In genomic region chr3:163562625-163563024, GRCh38 we compare ENCODE assay signal across 17 cellular contexts.
"Had no signal": no experiment of that assay in that cellular context is flagged by ENCODE, and none has a peak within 500 bp of the region (broad histone marks: within the 10 kb centered on the region; RNA-seq: fewer than 3 reads in every experiment).

No MANE protein-coding gene starts in this region.

- H3K79me2 ChIP-seq: hepatocyte had no signal

- H3K4me3 ChIP-seq: hepatocyte, lung, pancreas, smooth muscle cell had no signal

- H3K9me3 ChIP-seq: pancreas had no signal

- H3K27me3 ChIP-seq: hepatocyte, pancreas had no signal

- H2AFZ ChIP-seq: hepatocyte had no signal

- DNase-seq: erythroblast; foreskin melanocyte; head of caudate nucleus; kidney; left cardiac atrium; left ventricle myocardium superior; mesenchymal stem cell; midbrain; occipital lobe; pancreas; stimulated activated CD4-positive, alpha-beta T cell treated with anti-CD3 and anti-CD28 coated beads, Interleukin-2, amount 100 ng/mL, for 48 hours; stimulated activated naive CD4-positive, alpha-beta T cell treated with Interleukin-2 at 50 U/mL for 16 hours; trophoblast cell had no signal

- H3K4me2 ChIP-seq: hepatocyte, smooth muscle cell had no signal

- H3K36me3 ChIP-seq: pancreas had no signal

- ATAC-seq: left cardiac atrium, left ventricle myocardium superior, pancreas, right cardiac atrium had no signal

- H3K27ac ChIP-seq: hepatocyte, pancreas had no signal
